Comparison of ENCODE assay signal across 8 cellular contexts in genomic region chr20:21505810-21506530, GRCh38. TPM values are rescaled to one million over a fixed set of nuclear protein-coding genes. Genes with fewer than 3 reads are reported as not detected.
DNase-seq lines count a peak whose midpoint lies in the region; ATAC-seq and TF ChIP-seq lines count a peak whose summit lies in the region.

No MANE protein-coding gene starts in this region.

- TF ChIP-seq CTCF in 22Rv1 (IDR thresholded peaks at IDR 0.05) (peak; percentile 94), PC-3 (conservative IDR thresholded peaks at IDR 0.05; ENCODE audit: low read depth, low read length) (peak; percentile 82), parathyroid adenoma (IDR thresholded peaks at IDR 0.05) (peak; percentile 68), type B pancreatic cell (conservative IDR thresholded peaks at IDR 0.05) (peak; percentile 95)

- H3F3A ChIP-seq in PC-3 (ENCODE audit: low read length, unreplicated experiment) = no peaks in the 10 kb centered on the region

- H3K27me3 Mint-ChIP-seq in type B pancreatic cell = peaks cover 81% of the 10 kb centered on the region

- BruUV-seq in PC-3 (replicated peaks; lab: Mats Ljungman, UMichigan) = no TSS peak

- no peaks in the 10 kb centered on the region for H3K4me1 Mint-ChIP-seq in type B pancreatic cell (ENCODE audit: unreplicated experiment)

- peaks cover 8% of the 10 kb centered on the region for H3K4me1 ChIP-seq in PC-3 (ENCODE audit: insufficient read depth, low read length)
- no peaks in the 10 kb centered on the region for H3K4me1 ChIP-seq in parathyroid adenoma

- no peak overlapping the region for H3K9ac ChIP-seq in PC-3 (ENCODE audit: low read length)
- no peak overlapping the region for H3K9ac ChIP-seq in parathyroid adenoma

- H3K9me3 Mint-ChIP-seq in type B pancreatic cell = no peaks in the 10 kb centered on the region

- H3K4me3 ChIP-seq in PC-3 (ENCODE audit: low read length) (peak overlapping the region; percentile 55), parathyroid adenoma (ENCODE audit: low read depth, low read length) (peak overlapping the region; percentile 43)

- no peak overlapping the region for H3K27ac Mint-ChIP-seq in type B pancreatic cell

- POLR2A ChIA-PET in PC-3 (lab: Charles Lee; ENCODE audit: unreplicated experiment) = no interaction called here

- H2AFZ ChIP-seq in PC-3 (ENCODE audit: low read length) (peak overlapping the region; percentile 89), parathyroid adenoma (peak overlapping the region; percentile 80)

- H4K20me1 ChIP-seq in PC-3 (ENCODE audit: low read length) = no peaks in the 10 kb centered on the region

- intact Hi-C loops in PC-3 (cut with micrococcal nuclease) = loop anchor here (1.0 to 5.0 kb wide), 6 partner anchors 270 to 669 kb away; partner anchors contain the start of gene KIZ
- intact Hi-C loops in Right ventricle myocardium superior (cut with DNase I) = loop anchor here (2.0 to 10.0 kb wide), 2 partner anchors 271 to 671 kb away; no protein-coding TSS in a partner anchor

- H3K27me3 ChIP-seq in PC-3 (ENCODE audit: low read length) (peaks cover 41% of the 10 kb centered on the region), parathyroid adenoma (ENCODE audit: control insufficient read depth, insufficient read depth, low read length) (peaks cover 32% of the 10 kb centered on the region)

- DNase-seq in PC-3 (peak; percentile 57), Right ventricle myocardium superior (peak; percentile 60), type B pancreatic cell (ENCODE audit: extremely low spot score, unreplicated experiment) (no peak)
- DNase-seq in activated naive CD4-positive, alpha-beta T cell treated with anti-CD3 and anti-CD28 coated beads, Interleukin-2, amount 50 U/mL, for 16 hours = peak; percentile 77

- H3K79me2 ChIP-seq in PC-3 (ENCODE audit: low read length) = no peaks in the 10 kb centered on the region
- no peaks in the 10 kb centered on the region for H3K79me2 ChIP-seq in parathyroid adenoma

- H3K4me3 Mint-ChIP-seq in type B pancreatic cell = peak overlapping the region; percentile 82

- H3K4me2 ChIP-seq in PC-3 (ENCODE audit: low read length) (peak overlapping the region; percentile 82), parathyroid adenoma (ENCODE audit: low read length) (peak overlapping the region; percentile 46)

- no peaks in the 10 kb centered on the region for H3K36me3 ChIP-seq in PC-3 (ENCODE audit: low read depth, low read length)
- no peaks in the 10 kb centered on the region for H3K36me3 ChIP-seq in parathyroid adenoma (ENCODE audit: control insufficient read depth, insufficient read depth, low read length)

- no peaks in the 10 kb centered on the region for H3K36me3 Mint-ChIP-seq in type B pancreatic cell

- CTCF ChIA-PET in PC-3 (lab: Charles Lee) = interaction anchor here (0.6 to 1.3 kb wide), 6 partner anchors 270 to 669 kb away, joined by 3 to 18 read pairs (median 6); no protein-coding TSS in a partner anchor

- H3K9me2 ChIP-seq in PC-3 (replicated peaks; ENCODE audit: low read length) = no peaks in the 10 kb centered on the region

- ATAC-seq in GM19463 (IDR thresholded peaks at IDR 0.05; ENCODE audit: unreplicated experiment) (peak; percentile 42), PC-3 (peak; percentile 74), Right ventricle myocardium superior (ENCODE audit: poor library complexity) (peak; percentile 84), GM19328 (IDR thresholded peaks at IDR 0.05; ENCODE audit: unreplicated experiment) (no peak)

- H3K9me3 ChIP-seq in PC-3 (ENCODE audit: low read length) = no peaks in the 10 kb centered on the region
- no peaks in the 10 kb centered on the region for H3K9me3 ChIP-seq in parathyroid adenoma (ENCODE audit: control insufficient read depth, low read length)

- no peak overlapping the region for H3K27ac ChIP-seq in 22Rv1
- no peak overlapping the region for H3K27ac ChIP-seq in PC-3 (ENCODE audit: low read length)
- no peak overlapping the region for H3K27ac ChIP-seq in parathyroid adenoma

RNA-seq across cellular contexts. Expression of gene NKX2-2, which starts 7.9 kb away (rescaled TPM):
- total RNA-seq in PC-3 (2014; rRNA removed) = not detected in 2 replicates
- total RNA-seq in Right ventricle myocardium superior = not detected
- 6.0 and 15.4 TPM in 2 replicates for total RNA-seq in type B pancreatic cell (ENCODE audit: low replicate concordance)
